Comparison of ENCODE assay signal across 8 cellular contexts in genomic region chr4:83455300-83456183, GRCh38. TPM values are rescaled to one million over a fixed set of nuclear protein-coding genes. Genes with fewer than 3 reads are reported as not detected.
DNase-seq lines count a peak whose midpoint lies in the region; ATAC-seq and TF ChIP-seq lines count a peak whose summit lies in the region.

TSS of gene HELQ (minus strand) at chr4:83455823. CDS start at chr4:83455693, 130 bp downstream.
TSS of gene MRPS18C (plus strand) at chr4:83456058. CDS start at chr4:83456078, 20 bp downstream.

- WGBS in aorta, 2 donors: 0% methylated on average over 57 of the region's 57 CpGs

- peak; percentile 97 for DNase-seq in NCI-H2029 treated with DMSO at 0.1 percent for 48 hours (lab: John Stamatoyannopoulos, UW)
- peak; percentile 85 for DNase-seq in T-helper 9 cell
- peak; percentile 98 for DNase-seq in astrocyte of the cerebellum (ENCODE audit: low read depth)
- DNase-seq in hepatic stellate cell (ENCODE audit: low spot score): peak; percentile 96
- DNase-seq in aorta: peak; percentile 96 to 98

- H3K36me3 ChIP-seq in rectal smooth muscle tissue (ENCODE audit: control insufficient read depth, insufficient read depth, low read length) (no peaks in the 10 kb centered on the region), aorta (ENCODE audit: control insufficient read depth in 1 of 2, insufficient read depth in 2 of 2, low read length in 1 of 2) (peaks cover 3 to 4% of the 10 kb centered on the region in 2 donors)

- peak within 1 kb of the TSS; percentile 98 for H3K27ac ChIP-seq in rectal smooth muscle tissue (ENCODE audit: low read depth, low read length)
- H3K27ac ChIP-seq in aorta (ENCODE audit: low read depth in 1 of 2, low read length in 2 of 2): peak within 1 kb of the TSS; percentile 71 to 95

- H3K9ac ChIP-seq in rectal smooth muscle tissue (ENCODE audit: low read length): peak within 1 kb of the TSS; percentile 97

- H3K4me1 ChIP-seq in rectal smooth muscle tissue (ENCODE audit: control insufficient read depth, insufficient read depth, low read length) (peaks cover 4% of the 10 kb centered on the region), aorta (ENCODE audit: control insufficient read depth in 1 of 2, insufficient read depth in 2 of 2, low read length in 2 of 2) (peaks cover 4 to 5% of the 10 kb centered on the region in 2 donors)

- H3K27me3 ChIP-seq in rectal smooth muscle tissue (ENCODE audit: control insufficient read depth, insufficient read depth, low read length): no peaks in the 10 kb centered on the region
- H3K27me3 ChIP-seq in aorta (ENCODE audit: control insufficient read depth in 1 of 2, insufficient read depth in 2 of 2, low read length in 1 of 2): no peaks in the 10 kb centered on the region

- intact Hi-C loops in aorta (cut with DNase I): loop anchor here (2.0 to 10.0 kb wide), 4 partner anchors 29 to 1081 kb away; partner anchors contain the start of genes COQ2 (in 2 of the 2), ABRAXAS1 (in 1 of the 2) and HNRNPD (in 1 of the 2)

- ATAC-seq in GM18508 (IDR thresholded peaks at IDR 0.05; ENCODE audit: insufficient read depth, unreplicated experiment): peak; percentile 92
- ATAC-seq in HG03025 (IDR thresholded peaks at IDR 0.05; ENCODE audit: low FRiP score, unreplicated experiment): peak; percentile 97
- ATAC-seq in aorta (ENCODE audit: low FRiP score): peak; percentile 98

- no peaks in the 10 kb centered on the region for H3K9me3 ChIP-seq in aorta (ENCODE audit: control insufficient read depth, low read length)

- TF ChIP-seq CTCF in astrocyte of the cerebellum (IDR thresholded peaks at IDR 0.05; ENCODE audit: low read depth, low read length, missing control alignments): peak; percentile 43

- in situ Hi-C loops in astrocyte of the cerebellum (cut with HindIII; ENCODE audit: low sequenced_read_pairs): no loop called here

- H3K4me3 ChIP-seq in astrocyte of the cerebellum (ENCODE audit: low read depth, low read length) (peak within 1 kb of the TSS; percentile 91), rectal smooth muscle tissue (ENCODE audit: low read length) (peak within 1 kb of the TSS; percentile 96), aorta (ENCODE audit: low read length in 2 of 2) (peak within 1 kb of the TSS; percentile 93 to 96)

RNA-seq across cellular contexts. Expression of gene HELQ, which starts in this region (rescaled TPM):
- 10 to 100 TPM; 11.6 to 17.0 TPM for total RNA-seq in aorta
- polyA plus RNA-seq in aorta: 1 to 10 TPM; 6.1 to 7.4 TPM

RNA-seq across cellular contexts. Expression of gene MRPS18C, which starts in this region (rescaled TPM):
- 10 to 100 TPM; 38.2 to 41.5 TPM for total RNA-seq in aorta
- 10 to 100 TPM; 21.5 to 41.8 TPM for polyA plus RNA-seq in aorta

Comparison
In these comparisons a context has a peak if more than half of its experiments do, and no peak if none do; other contexts are left out.
1. Peak in every context shown above with its lines: DNase-seq, ATAC-seq, H3K4me3 ChIP-seq and H3K27ac ChIP-seq.